In genomic region chr12:1279050-1279449, GRCh38 we compare ENCODE assay signal across 20 cellular contexts.
DNase-seq lines count a peak whose midpoint lies in the region; ATAC-seq, FAIRE-seq and TF ChIP-seq lines count a peak whose summit lies in the region.
"Had no signal": no experiment of that assay in that cellular context is flagged by ENCODE, and none has a peak within 500 bp of the region (broad histone marks: within the 10 kb centered on the region; RNA-seq: fewer than 3 reads in every experiment).

No MANE protein-coding gene starts in this region.

- DNase-seq in A549 (ENCODE audit: low read depth in 1 of 2, low spot score in 1 of 2) (no peak), D721Med (ENCODE audit: insufficient read length, low spot score) (no peak), NCI-H1092 (lab: John Stamatoyannopoulos, UW) (no peak), NCI-H2227 treated with DMSO at 0.1 percent for 48 hours (lab: John Stamatoyannopoulos, UW) (no peak), epidermal melanocyte (ENCODE audit: insufficient read length, low spot score) (no peak)
- DNase-seq: activated CD4-positive, alpha-beta T cell treated with anti-CD3 and anti-CD28 coated beads, Interleukin-2, amount 10 ng/mL, durations not matched to agents 24 days and 14 days; activated T-cell treated with anti-CD3 and anti-CD28 coated beads, Interleukin-2, amount 50 U/mL, for 1 hour; DMS79; kidney; mucosa of descending colon; NCI-H187 treated with DMSO at 0.1 percent for 48 hours; NCI-H524; stimulated activated CD4-positive, alpha-beta T cell treated with anti-CD3 and anti-CD28 coated beads, Interleukin-12 subunit alpha, Interleukin-12 subunit beta, amount 100 ng/mL, for 4 hours; stimulated activated naive CD8-positive, alpha-beta T cell treated with anti-CD3 and anti-CD28 coated beads, Interleukin-15, Interleukin-2, amounts not matched to agents 100 U/mL and 50 U/mL, for 24 hours had no signal

- no peaks in the 10 kb centered on the region for H3K9me2 ChIP-seq in OCI-LY1 (ENCODE audit: low read depth, low read length)

- H3K4me3 ChIP-seq in A549 = no peak overlapping the region
- H3K4me3 ChIP-seq in OCI-LY1 (ENCODE audit: low read depth, low read length, poor library complexity, severe bottlenecking) = no peak overlapping the region
- H3K4me3 ChIP-seq: mucosa of descending colon had no signal

- H3K9ac ChIP-seq in OCI-LY1 (ENCODE audit: low read length) = no peak overlapping the region

- no peak for TF ChIP-seq POLR2A in A549 (IDR thresholded peaks at IDR 0.05; ENCODE audit: low read length)

- WGBS in A549 (ENCODE audit: missing lambda C conversion rate) = 87% methylated on average over 3 of the region's 3 CpGs

- no peaks in the 10 kb centered on the region for H4K20me1 ChIP-seq in OCI-LY1 (ENCODE audit: insufficient read depth, low read length)

- no peaks in the 10 kb centered on the region for H3F3A ChIP-seq in OCI-LY1 (ENCODE audit: insufficient read depth, low read length)

- TF ChIP-seq CTCF in A549 (IDR thresholded peaks at IDR 0.05) (peak; percentile 20; the same call in 1 of the 3 replicates), D721Med (IDR thresholded peaks at IDR 0.05; ENCODE audit: insufficient read depth, missing control alignments) (peak; percentile 31), OCI-LY1 (IDR thresholded peaks at IDR 0.05; ENCODE audit: low read length) (peak; percentile 50)

- no peak overlapping the region for H2AFZ ChIP-seq in OCI-LY1 (ENCODE audit: low read length)

- H3K27me3 ChIP-seq in OCI-LY1 (ENCODE audit: insufficient read depth, low read length) = no peaks in the 10 kb centered on the region

- H3K79me2 ChIP-seq in OCI-LY1 (ENCODE audit: insufficient read depth, low read length) = no peaks in the 10 kb centered on the region

- CTCF ChIA-PET in A549 (lab: Yijun Ruan, JAX) = interaction anchor here (0.6 to 1.6 kb wide), 3 partner anchors 8 to 305 kb away, joined by 3 to 5 read pairs (median 5); no protein-coding TSS in a partner anchor

- POLR2A ChIA-PET in A549 (lab: Yijun Ruan, JAX) = no interaction called here

- no peak for ATAC-seq in A549
- ATAC-seq in HG02798 (IDR thresholded peaks at IDR 0.05; ENCODE audit: poor library complexity, unreplicated experiment) = no peak
- ATAC-seq: activated naive CD4-positive, alpha-beta T cell treated with anti-CD3 and anti-CD28 coated beads, Interleukin-2, amount 50 U/mL, for 72 hours; mucosa of descending colon; stimulated activated naive CD8-positive, alpha-beta T cell treated with anti-CD3 and anti-CD28 coated beads, Interleukin-15, Interleukin-2, amounts not matched to agents 100 U/mL and 50 U/mL, for 24 hours had no signal

- H3K9me3 ChIP-seq in A549 = no peaks in the 10 kb centered on the region
- no peaks in the 10 kb centered on the region for H3K9me3 ChIP-seq in OCI-LY1 (ENCODE audit: low read length)
- H3K9me3 ChIP-seq: mucosa of descending colon had no signal

- H3K4me2 ChIP-seq in A549 (no peak overlapping the region), OCI-LY1 (ENCODE audit: low read length) (no peak overlapping the region)

- TF ChIP-seq EP300 in A549 (IDR thresholded peaks at IDR 0.05) = no peak

- no peak; a peak in 1 of 5 replicates for TF ChIP-seq RAD21 in A549 (conservative IDR thresholded peaks at IDR 0.05 in 1 of 2, IDR thresholded peaks at IDR 0.05 in 1 of 2)

- H3K4me1 ChIP-seq in A549 (no peaks in the 10 kb centered on the region), OCI-LY1 (ENCODE audit: insufficient read depth, low read length, severe bottlenecking) (peaks cover 22% of the 10 kb centered on the region)

- FAIRE-seq in A549 (lab: Jason Lieb, UNC) (no peak), D721Med (lab: Jason Lieb, UNC) (no peak), endometrium (lab: Jason Lieb, UNC) (peak; percentile 46)
- FAIRE-seq: kidney, urothelium cell line had no signal

- H3K27ac ChIP-seq in A549 = no peak overlapping the region
- H3K27ac ChIP-seq in OCI-LY1 (ENCODE audit: low read depth, low read length, poor library complexity, severe bottlenecking) = no peak overlapping the region
- H3K27ac ChIP-seq: RWPE1 had no signal

- peaks cover 14% of the 10 kb centered on the region for H3K36me3 ChIP-seq in OCI-LY1 (ENCODE audit: insufficient read depth, low read length)

TF ChIP-seq in A549, 52 proteins besides CTCF, POLR2A, EP300 and RAD21:
- TF ChIP-seq TP53 (CRISPR knock-in tag; IDR thresholded peaks at IDR 0.05) = no peak
- no peak for TF ChIP-seq FOXS1 (CRISPR knock-in tag; IDR thresholded peaks at IDR 0.05)
- no peak for TF ChIP-seq HOXB5 (CRISPR knock-in tag; IDR thresholded peaks at IDR 0.05)
- no peak for TF ChIP-seq ZNF302 (CRISPR knock-in tag; IDR thresholded peaks at IDR 0.05)
